ENCODE assay signal across 1 cellular context in the genomic region with DNA sequence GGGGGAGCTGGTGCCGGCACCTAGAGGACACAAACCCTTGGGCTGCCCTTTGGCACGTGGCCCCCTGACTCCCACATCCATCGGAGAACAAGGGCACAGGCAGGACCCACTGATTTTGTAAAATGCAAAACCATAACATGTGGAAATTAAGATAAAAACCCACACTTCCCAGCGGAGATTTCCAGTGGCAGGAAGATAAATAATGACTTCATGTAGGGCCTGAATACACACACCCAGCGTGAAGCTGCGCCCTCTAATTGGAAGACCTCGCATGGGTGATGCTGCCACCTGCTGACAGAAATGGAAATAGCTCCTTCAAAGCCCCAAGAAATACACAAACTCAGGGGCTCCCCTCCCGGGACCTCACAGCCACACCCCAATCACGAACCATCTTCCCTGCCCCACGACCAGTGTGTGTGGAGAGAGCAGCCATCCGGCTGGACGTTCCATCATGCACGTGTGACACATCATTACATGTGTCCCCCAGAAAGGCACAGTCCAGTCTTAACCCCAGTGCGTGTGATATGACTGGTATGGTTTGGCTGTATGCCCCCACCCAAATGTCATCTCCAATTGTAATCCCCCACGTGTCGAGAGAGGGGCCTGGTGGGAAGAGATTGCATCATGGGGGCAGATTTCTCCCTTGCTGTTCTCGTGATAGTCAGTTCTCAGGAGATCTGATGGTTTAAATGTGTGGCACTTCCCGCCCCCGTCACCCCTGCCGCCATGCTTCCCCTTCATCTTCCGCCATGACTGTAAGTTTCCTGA.
TF ChIP-seq lines count a peak whose summit lies in the region.

No MANE protein-coding gene starts in this region.

TF ChIP-seq in HepG2, 621 proteins besides CTCF, POLR2A, EP300 and RAD21 (continues in another document):
- TF ChIP-seq ELF3 (CRISPR knock-in tag; IDR thresholded peaks at IDR 0.05), result no peak
- no peak for TF ChIP-seq ATF7 (IDR thresholded peaks at IDR 0.05)
- no peak for TF ChIP-seq ATF7 (CRISPR knock-in tag; IDR thresholded peaks at IDR 0.05)
- TF ChIP-seq, protein P1, sequence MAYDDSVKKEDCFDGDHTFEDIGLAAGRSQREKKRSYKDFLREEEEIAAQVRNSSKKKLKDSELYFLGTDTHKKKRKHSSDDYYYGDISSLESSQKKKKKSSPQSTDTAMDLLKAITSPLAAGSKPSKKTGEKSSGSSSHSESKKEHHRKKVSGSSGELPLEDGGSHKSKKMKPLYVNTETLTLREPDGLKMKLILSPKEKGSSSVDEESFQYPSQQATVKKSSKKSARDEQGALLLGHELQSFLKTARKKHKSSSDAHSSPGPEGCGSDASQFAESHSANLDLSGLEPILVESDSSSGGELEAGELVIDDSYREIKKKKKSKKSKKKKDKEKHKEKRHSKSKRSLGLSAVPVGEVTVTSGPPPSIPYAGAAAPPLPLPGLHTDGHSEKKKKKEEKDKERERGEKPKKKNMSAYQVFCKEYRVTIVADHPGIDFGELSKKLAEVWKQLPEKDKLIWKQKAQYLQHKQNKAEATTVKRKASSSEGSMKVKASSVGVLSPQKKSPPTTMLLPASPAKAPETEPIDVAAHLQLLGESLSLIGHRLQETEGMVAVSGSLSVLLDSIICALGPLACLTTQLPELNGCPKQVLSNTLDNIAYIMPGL (CRISPR knock-in tag; IDR thresholded peaks at IDR 0.05; ENCODE audit: borderline replicate concordance in 1 of 2, low read depth in 1 of 2), result 0 out of 4 replicates have a peak, but pooled peaks of 1 of the 2 experiments have one; percentile 14
- TF ChIP-seq, protein P2, sequence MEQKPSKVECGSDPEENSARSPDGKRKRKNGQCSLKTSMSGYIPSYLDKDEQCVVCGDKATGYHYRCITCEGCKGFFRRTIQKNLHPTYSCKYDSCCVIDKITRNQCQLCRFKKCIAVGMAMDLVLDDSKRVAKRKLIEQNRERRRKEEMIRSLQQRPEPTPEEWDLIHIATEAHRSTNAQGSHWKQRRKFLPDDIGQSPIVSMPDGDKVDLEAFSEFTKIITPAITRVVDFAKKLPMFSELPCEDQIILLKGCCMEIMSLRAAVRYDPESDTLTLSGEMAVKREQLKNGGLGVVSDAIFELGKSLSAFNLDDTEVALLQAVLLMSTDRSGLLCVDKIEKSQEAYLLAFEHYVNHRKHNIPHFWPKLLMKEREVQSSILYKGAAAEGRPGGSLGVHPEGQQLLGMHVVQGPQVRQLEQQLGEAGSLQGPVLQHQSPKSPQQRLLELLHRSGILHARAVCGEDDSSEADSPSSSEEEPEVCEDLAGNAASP (CRISPR knock-in tag; IDR thresholded peaks at IDR 0.05; ENCODE audit: borderline replicate concordance), result no peak
- TF ChIP-seq, protein P3, sequence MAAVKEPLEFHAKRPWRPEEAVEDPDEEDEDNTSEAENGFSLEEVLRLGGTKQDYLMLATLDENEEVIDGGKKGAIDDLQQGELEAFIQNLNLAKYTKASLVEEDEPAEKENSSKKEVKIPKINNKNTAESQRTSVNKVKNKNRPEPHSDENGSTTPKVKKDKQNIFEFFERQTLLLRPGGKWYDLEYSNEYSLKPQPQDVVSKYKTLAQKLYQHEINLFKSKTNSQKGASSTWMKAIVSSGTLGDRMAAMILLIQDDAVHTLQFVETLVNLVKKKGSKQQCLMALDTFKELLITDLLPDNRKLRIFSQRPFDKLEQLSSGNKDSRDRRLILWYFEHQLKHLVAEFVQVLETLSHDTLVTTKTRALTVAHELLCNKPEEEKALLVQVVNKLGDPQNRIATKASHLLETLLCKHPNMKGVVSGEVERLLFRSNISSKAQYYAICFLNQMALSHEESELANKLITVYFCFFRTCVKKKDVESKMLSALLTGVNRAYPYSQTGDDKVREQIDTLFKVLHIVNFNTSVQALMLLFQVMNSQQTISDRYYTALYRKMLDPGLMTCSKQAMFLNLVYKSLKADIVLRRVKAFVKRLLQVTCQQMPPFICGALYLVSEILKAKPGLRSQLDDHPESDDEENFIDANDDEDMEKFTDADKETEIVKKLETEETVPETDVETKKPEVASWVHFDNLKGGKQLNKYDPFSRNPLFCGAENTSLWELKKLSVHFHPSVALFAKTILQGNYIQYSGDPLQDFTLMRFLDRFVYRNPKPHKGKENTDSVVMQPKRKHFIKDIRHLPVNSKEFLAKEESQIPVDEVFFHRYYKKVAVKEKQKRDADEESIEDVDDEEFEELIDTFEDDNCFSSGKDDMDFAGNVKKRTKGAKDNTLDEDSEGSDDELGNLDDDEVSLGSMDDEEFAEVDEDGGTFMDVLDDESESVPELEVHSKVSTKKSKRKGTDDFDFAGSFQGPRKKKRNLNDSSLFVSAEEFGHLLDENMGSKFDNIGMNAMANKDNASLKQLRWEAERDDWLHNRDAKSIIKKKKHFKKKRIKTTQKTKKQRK (IDR thresholded peaks at IDR 0.05; ENCODE audit: low read length), result no peak
- TF ChIP-seq ZNF660 (CRISPR knock-in tag; IDR thresholded peaks at IDR 0.05; ENCODE audit: borderline replicate concordance, low read depth), result no peak
- peak; percentile 67 for TF ChIP-seq STAG1 (CRISPR knock-in tag; IDR thresholded peaks at IDR 0.05)
- TF ChIP-seq, protein P4, sequence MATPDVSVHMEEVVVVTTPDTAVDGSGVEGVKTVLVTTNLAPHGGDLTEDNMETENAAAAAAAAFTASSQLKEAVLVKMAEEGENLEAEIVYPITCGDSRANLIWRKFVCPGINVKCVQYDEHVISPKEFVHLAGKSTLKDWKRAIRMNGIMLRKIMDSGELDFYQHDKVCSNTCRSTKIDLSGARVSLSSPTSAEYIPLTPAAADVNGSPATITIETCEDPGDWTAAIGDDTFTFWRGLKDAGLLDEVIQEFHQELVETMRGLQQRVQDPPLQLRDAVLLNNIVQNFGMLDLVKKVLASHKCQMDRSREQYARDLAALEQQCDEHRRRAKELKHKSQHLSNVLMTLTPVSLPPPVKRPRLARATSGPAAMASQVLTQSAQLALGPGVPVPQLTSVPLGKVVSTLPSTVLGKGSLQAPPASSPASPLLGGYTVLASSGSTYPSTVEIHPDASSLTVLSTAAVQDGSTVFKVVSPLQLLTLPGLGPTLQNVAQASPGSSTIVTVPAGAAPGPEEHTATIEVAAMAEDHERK (CRISPR knock-in tag; IDR thresholded peaks at IDR 0.05; ENCODE audit: low read depth), result no peak
- TF ChIP-seq MIER2 (CRISPR knock-in tag; IDR thresholded peaks at IDR 0.05), result 0 out of 2 replicates have a peak, but pooled peaks have one; percentile 29
- TF ChIP-seq, protein P5, sequence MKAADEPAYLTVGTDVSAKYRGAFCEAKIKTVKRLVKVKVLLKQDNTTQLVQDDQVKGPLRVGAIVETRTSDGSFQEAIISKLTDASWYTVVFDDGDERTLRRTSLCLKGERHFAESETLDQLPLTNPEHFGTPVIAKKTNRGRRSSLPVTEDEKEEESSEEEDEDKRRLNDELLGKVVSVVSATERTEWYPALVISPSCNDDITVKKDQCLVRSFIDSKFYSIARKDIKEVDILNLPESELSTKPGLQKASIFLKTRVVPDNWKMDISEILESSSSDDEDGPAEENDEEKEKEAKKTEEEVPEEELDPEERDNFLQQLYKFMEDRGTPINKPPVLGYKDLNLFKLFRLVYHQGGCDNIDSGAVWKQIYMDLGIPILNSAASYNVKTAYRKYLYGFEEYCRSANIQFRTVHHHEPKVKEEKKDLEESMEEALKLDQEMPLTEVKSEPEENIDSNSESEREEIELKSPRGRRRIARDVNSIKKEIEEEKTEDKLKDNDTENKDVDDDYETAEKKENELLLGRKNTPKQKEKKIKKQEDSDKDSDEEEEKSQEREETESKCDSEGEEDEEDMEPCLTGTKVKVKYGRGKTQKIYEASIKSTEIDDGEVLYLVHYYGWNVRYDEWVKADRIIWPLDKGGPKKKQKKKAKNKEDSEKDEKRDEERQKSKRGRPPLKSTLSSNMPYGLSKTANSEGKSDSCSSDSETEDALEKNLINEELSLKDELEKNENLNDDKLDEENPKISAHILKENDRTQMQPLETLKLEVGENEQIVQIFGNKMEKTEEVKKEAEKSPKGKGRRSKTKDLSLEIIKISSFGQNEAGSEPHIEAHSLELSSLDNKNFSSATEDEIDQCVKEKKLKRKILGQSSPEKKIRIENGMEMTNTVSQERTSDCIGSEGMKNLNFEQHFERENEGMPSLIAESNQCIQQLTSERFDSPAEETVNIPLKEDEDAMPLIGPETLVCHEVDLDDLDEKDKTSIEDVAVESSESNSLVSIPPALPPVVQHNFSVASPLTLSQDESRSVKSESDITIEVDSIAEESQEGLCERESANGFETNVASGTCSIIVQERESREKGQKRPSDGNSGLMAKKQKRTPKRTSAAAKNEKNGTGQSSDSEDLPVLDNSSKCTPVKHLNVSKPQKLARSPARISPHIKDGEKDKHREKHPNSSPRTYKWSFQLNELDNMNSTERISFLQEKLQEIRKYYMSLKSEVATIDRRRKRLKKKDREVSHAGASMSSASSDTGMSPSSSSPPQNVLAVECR (CRISPR knock-in tag; IDR thresholded peaks at IDR 0.05; ENCODE audit: borderline replicate concordance), result no peak
- TF ChIP-seq MXI1 (IDR thresholded peaks at IDR 0.05; ENCODE audit: borderline replicate concordance, low read depth, low read length), result no peak
- TF ChIP-seq RNF2 (conservative IDR thresholded peaks at IDR 0.05; ENCODE audit: low read depth), result 0 out of 2 replicates have a peak, but pooled peaks have one; percentile 24
- TF ChIP-seq TCF7 (IDR thresholded peaks at IDR 0.05; ENCODE audit: low read depth), result no peak
- TF ChIP-seq ZNF484 (CRISPR knock-in tag; IDR thresholded peaks at IDR 0.05; ENCODE audit: borderline replicate concordance, low read depth), result no peak
- TF ChIP-seq ZNF652 (CRISPR knock-in tag; IDR thresholded peaks at IDR 0.05; ENCODE audit: borderline replicate concordance, low read depth), result no peak
- 0 out of 2 replicates have a peak, but pooled peaks have one; percentile 37 for TF ChIP-seq ZNF792 (CRISPR knock-in tag; IDR thresholded peaks at IDR 0.05)
- no peak for TF ChIP-seq FOXP1 (IDR thresholded peaks at IDR 0.05)
- 0 out of 2 replicates have a peak, but pooled peaks have one; percentile 16 for TF ChIP-seq FOXP1 (CRISPR knock-in tag; IDR thresholded peaks at IDR 0.05)
- TF ChIP-seq ZNF24 (IDR thresholded peaks at IDR 0.05), result no peak
- TF ChIP-seq MIXL1 (CRISPR knock-in tag; IDR thresholded peaks at IDR 0.05), result peak; percentile 81
- TF ChIP-seq RARA (CRISPR knock-in tag; IDR thresholded peaks at IDR 0.05), result no peak
- TF ChIP-seq ZNF644 (CRISPR knock-in tag; IDR thresholded peaks at IDR 0.05; ENCODE audit: low read depth), result no peak
- no peak for TF ChIP-seq RXRA (CRISPR knock-in tag; IDR thresholded peaks at IDR 0.05)
- TF ChIP-seq TEAD3 (CRISPR knock-in tag; optimal IDR thresholded peaks at IDR 0.05; ENCODE audit: borderline replicate concordance), result peak; percentile 81
- no peak for TF ChIP-seq EEA1 (CRISPR knock-in tag; IDR thresholded peaks at IDR 0.05; ENCODE audit: borderline replicate concordance)
- TF ChIP-seq POLR2AphosphoS2 (IDR thresholded peaks at IDR 0.05; ENCODE audit: low read depth, low read length), result no peak
- TF ChIP-seq NFYB (CRISPR knock-in tag; IDR thresholded peaks at IDR 0.05), result 0 out of 2 replicates have a peak, but pooled peaks have one; percentile 19
- TF ChIP-seq, protein P6, sequence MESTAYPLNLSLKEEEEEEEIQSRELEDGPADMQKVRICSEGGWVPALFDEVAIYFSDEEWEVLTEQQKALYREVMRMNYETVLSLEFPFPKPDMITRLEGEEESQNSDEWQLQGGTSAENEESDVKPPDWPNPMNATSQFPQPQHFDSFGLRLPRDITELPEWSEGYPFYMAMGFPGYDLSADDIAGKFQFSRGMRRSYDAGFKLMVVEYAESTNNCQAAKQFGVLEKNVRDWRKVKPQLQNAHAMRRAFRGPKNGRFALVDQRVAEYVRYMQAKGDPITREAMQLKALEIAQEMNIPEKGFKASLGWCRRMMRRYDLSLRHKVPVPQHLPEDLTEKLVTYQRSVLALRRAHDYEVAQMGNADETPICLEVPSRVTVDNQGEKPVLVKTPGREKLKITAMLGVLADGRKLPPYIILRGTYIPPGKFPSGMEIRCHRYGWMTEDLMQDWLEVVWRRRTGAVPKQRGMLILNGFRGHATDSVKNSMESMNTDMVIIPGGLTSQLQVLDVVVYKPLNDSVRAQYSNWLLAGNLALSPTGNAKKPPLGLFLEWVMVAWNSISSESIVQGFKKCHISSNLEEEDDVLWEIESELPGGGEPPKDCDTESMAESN (CRISPR knock-in tag; conservative IDR thresholded peaks at IDR 0.05), result 0 out of 2 replicates have a peak, but pooled peaks have one; percentile 28
- no peak for TF ChIP-seq ZNF557 (CRISPR knock-in tag; IDR thresholded peaks at IDR 0.05)
- TF ChIP-seq SAP130 (CRISPR knock-in tag; IDR thresholded peaks at IDR 0.05; ENCODE audit: low read depth), result peak; percentile 23; the same call in 1 of the 2 replicates
- TF ChIP-seq, protein P7, sequence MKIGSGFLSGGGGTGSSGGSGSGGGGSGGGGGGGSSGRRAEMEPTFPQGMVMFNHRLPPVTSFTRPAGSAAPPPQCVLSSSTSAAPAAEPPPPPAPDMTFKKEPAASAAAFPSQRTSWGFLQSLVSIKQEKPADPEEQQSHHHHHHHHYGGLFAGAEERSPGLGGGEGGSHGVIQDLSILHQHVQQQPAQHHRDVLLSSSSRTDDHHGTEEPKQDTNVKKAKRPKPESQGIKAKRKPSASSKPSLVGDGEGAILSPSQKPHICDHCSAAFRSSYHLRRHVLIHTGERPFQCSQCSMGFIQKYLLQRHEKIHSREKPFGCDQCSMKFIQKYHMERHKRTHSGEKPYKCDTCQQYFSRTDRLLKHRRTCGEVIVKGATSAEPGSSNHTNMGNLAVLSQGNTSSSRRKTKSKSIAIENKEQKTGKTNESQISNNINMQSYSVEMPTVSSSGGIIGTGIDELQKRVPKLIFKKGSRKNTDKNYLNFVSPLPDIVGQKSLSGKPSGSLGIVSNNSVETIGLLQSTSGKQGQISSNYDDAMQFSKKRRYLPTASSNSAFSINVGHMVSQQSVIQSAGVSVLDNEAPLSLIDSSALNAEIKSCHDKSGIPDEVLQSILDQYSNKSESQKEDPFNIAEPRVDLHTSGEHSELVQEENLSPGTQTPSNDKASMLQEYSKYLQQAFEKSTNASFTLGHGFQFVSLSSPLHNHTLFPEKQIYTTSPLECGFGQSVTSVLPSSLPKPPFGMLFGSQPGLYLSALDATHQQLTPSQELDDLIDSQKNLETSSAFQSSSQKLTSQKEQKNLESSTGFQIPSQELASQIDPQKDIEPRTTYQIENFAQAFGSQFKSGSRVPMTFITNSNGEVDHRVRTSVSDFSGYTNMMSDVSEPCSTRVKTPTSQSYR (CRISPR knock-in tag; IDR thresholded peaks at IDR 0.05; ENCODE audit: borderline replicate concordance), result no peak; the same call in 1 of the 2 replicates
- no peak for TF ChIP-seq BHLHE40 (IDR thresholded peaks at IDR 0.05; ENCODE audit: low read length)
- TF ChIP-seq SMC3 (IDR thresholded peaks at IDR 0.05; ENCODE audit: low read length), result peak; percentile 81
- TF ChIP-seq YEATS4 (CRISPR knock-in tag; IDR thresholded peaks at IDR 0.05; ENCODE audit: borderline replicate concordance), result no peak
- TF ChIP-seq ZBTB20 (CRISPR knock-in tag; IDR thresholded peaks at IDR 0.05; ENCODE audit: borderline replicate concordance, low read depth), result no peak
- TF ChIP-seq ZNF605 (CRISPR knock-in tag; IDR thresholded peaks at IDR 0.05), result peak; percentile 67; the same call in 1 of the 2 replicates
- TF ChIP-seq, protein P8, sequence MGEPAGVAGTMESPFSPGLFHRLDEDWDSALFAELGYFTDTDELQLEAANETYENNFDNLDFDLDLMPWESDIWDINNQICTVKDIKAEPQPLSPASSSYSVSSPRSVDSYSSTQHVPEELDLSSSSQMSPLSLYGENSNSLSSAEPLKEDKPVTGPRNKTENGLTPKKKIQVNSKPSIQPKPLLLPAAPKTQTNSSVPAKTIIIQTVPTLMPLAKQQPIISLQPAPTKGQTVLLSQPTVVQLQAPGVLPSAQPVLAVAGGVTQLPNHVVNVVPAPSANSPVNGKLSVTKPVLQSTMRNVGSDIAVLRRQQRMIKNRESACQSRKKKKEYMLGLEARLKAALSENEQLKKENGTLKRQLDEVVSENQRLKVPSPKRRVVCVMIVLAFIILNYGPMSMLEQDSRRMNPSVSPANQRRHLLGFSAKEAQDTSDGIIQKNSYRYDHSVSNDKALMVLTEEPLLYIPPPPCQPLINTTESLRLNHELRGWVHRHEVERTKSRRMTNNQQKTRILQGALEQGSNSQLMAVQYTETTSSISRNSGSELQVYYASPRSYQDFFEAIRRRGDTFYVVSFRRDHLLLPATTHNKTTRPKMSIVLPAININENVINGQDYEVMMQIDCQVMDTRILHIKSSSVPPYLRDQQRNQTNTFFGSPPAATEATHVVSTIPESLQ (CRISPR knock-in tag; conservative IDR thresholded peaks at IDR 0.05), result no peak
